In genomic region chr1:107293901-107294600, GRCh38 we compare ENCODE assay signal across 24 cellular contexts.
"Had no signal": no experiment of that assay in that cellular context is flagged by ENCODE, and none has a peak within 500 bp of the region (broad histone marks: within the 10 kb centered on the region; RNA-seq: fewer than 3 reads in every experiment).

No MANE protein-coding gene starts in this region.

- H3K9me3 ChIP-seq: esophagus squamous epithelium, gastrocnemius medialis, right lobe of liver, stomach, suprapubic skin, tibial nerve, uterus had no signal

- H3K4me1 ChIP-seq: esophagus squamous epithelium, gastrocnemius medialis, parathyroid adenoma, right lobe of liver, stomach, suprapubic skin, tibial nerve, uterus had no signal

- H3K4me3 Mint-ChIP-seq: activated T-cell treated with anti-CD3 and anti-CD28 coated beads, Interleukin-2, amount 50 U/mL, for 24 hours; activated T-helper 17 cell treated with anti-CD3 and anti-CD28 coated beads, Interleukin-2, amount 50 U/mL, for 72 hours; central memory CD8-positive, alpha-beta T cell; endodermal cell; nephron; stimulated activated memory B cell treated with anti-CD40 and anti-IgM and Interleukin-4, amounts not matched to agents 10 μg/mL and 1 μg/mL and 100 μg/mL, for 72 hours; T-helper 2 cell treated with Interferon-gamma antibody and Interleukin-4, amounts not matched to agents 5 μg/mL and 100 μg/mL, for 36 hours; WTC11 had no signal

- H3K9me3 Mint-ChIP-seq: activated T-cell treated with anti-CD3 and anti-CD28 coated beads, Interleukin-2, amount 50 U/mL, for 24 hours; central memory CD8-positive, alpha-beta T cell; endodermal cell; nephron; stimulated activated memory B cell treated with anti-CD40 and anti-IgM and Interleukin-4, amounts not matched to agents 10 μg/mL and 1 μg/mL and 100 μg/mL, for 72 hours; T-helper 2 cell treated with Interferon-gamma antibody and Interleukin-4, amounts not matched to agents 5 μg/mL and 100 μg/mL, for 36 hours had no signal

- H3K27me3 Mint-ChIP-seq: central memory CD8-positive, alpha-beta T cell; stimulated activated memory B cell treated with anti-CD40 and anti-IgM and Interleukin-4, amounts not matched to agents 10 μg/mL and 1 μg/mL and 100 μg/mL, for 72 hours had no signal

- H3K36me3 Mint-ChIP-seq: activated naive CD4-positive, alpha-beta T cell treated with anti-CD3 and anti-CD28 coated beads, Interleukin-2, amount 50 U/mL, for 72 hours; stimulated activated memory B cell treated with anti-CD40 and anti-IgM and Interleukin-4, amounts not matched to agents 10 μg/mL and 1 μg/mL and 100 μg/mL, for 72 hours; WTC11 had no signal

- H3K36me3 ChIP-seq: esophagus squamous epithelium, gastrocnemius medialis, right lobe of liver, stomach, suprapubic skin, tibial nerve, uterus had no signal

- H3K4me3 ChIP-seq: esophagus squamous epithelium, gastrocnemius medialis, right lobe of liver, stomach, suprapubic skin, tibial nerve, uterus had no signal

- H3K4me1 Mint-ChIP-seq: activated T-helper 17 cell treated with anti-CD3 and anti-CD28 coated beads, Interleukin-2, amount 50 U/mL, for 72 hours; central memory CD8-positive, alpha-beta T cell; endodermal cell; stimulated activated memory B cell treated with anti-CD40 and anti-IgM and Interleukin-4, amounts not matched to agents 10 μg/mL and 1 μg/mL and 100 μg/mL, for 72 hours; WTC11 had no signal

- DNase-seq: activated CD8-positive, alpha-beta memory T cell treated with anti-CD3 and anti-CD28 coated beads for 24 hours; activated CD8-positive, alpha-beta memory T cell treated with anti-CD3 and anti-CD28 coated beads, Interleukin-2, amount 50 U/mL, for 4 hours; activated T-cell treated with anti-CD3 and anti-CD28 coated beads, Interleukin-2, amount 50 U/mL, for 24 hours; cortex of kidney; endodermal cell; esophagus squamous epithelium; gastrocnemius medialis; head of caudate nucleus; hypothalamus; right lobe of liver; small intestine; stimulated activated CD4-positive, alpha-beta T cell treated with anti-CD3 and anti-CD28 coated beads, Interleukin-2, amount 100 ng/mL, for 24 hours; stomach; uterus had no signal

- H3K27me3 ChIP-seq: esophagus squamous epithelium, gastrocnemius medialis, right lobe of liver, stomach, suprapubic skin, tibial nerve, uterus had no signal

- H3K27ac Mint-ChIP-seq: activated naive CD4-positive, alpha-beta T cell treated with anti-CD3 and anti-CD28 coated beads, Interleukin-2, amount 50 U/mL, for 72 hours; activated T-cell treated with anti-CD3 and anti-CD28 coated beads, Interleukin-2, amount 50 U/mL, for 24 hours; activated T-helper 17 cell treated with anti-CD3 and anti-CD28 coated beads, Interleukin-2, amount 50 U/mL, for 72 hours; endodermal cell; nephron; stimulated activated memory B cell treated with anti-CD40 and anti-IgM and Interleukin-4, amounts not matched to agents 10 μg/mL and 1 μg/mL and 100 μg/mL, for 72 hours; T-helper 2 cell treated with Interferon-gamma antibody and Interleukin-4, amounts not matched to agents 5 μg/mL and 100 μg/mL, for 36 hours; WTC11 had no signal
